Comparison of ENCODE assay signal across 8 cellular contexts in the genomic region with DNA sequence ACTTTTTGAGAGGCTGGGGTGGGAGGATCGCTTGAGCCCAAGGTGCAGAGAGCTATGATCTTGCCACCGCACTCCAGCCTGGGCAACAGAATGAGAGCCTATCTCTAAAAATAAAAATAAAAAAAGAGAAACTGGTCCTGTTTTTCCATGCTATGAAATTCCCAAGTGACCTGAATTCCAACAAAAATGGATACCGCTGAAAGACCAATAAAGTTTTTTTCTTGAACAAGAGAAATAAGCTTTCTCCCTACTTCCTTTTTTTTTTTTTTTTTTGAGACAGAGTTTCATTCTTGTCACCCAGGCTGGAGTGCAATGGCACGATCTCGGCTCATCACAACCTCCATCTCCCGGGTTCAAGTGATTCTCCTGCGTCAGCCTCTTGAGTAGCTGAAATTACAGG.
"Had no signal": no experiment of that assay in that cellular context is flagged by ENCODE, and none has a peak within 500 bp of the region (broad histone marks: within the 10 kb centered on the region; RNA-seq: fewer than 3 reads in every experiment).

No MANE protein-coding gene starts in this region.

- ATAC-seq: GM12878 had no signal

- FAIRE-seq: G401.6, GM12878, GM12891, GM12892, GM18507, GM19239 had no signal

- DNase-seq: GDM1, GF-D8 had no signal

- H3K4me3 ChIP-seq: GM12878 had no signal
